13 cellular contexts compared by ENCODE assay signal in the genomic region with DNA sequence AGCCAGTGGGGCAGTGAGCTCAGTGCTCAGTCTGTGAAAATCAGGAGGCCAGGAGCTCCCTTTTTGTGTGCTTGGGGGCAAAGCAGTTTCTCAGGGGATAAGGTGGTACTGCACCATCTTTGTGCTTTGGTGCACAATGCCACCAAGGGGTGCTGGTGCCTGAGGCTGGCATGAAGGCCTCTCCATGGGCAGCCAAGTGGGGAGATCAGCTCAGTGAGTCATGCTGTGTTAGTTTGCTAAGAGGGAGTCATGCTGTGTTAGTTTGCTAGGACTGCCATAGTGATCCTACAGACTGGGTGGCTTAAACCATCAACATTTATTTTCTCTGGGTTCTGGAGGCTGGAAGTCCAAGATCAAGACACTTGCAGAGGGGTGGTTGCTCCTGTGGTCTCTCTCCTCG.
"Had no signal": no experiment of that assay in that cellular context is flagged by ENCODE, and none has a peak within 500 bp of the region (broad histone marks: within the 10 kb centered on the region; RNA-seq: fewer than 3 reads in every experiment).

No MANE protein-coding gene starts in this region.

- DNase-seq: activated effector memory CD4-positive, alpha-beta T cell treated with Interleukin-2 at 50 U/mL for 16 hours; amniotic stem cell; body of pancreas; mammary epithelial cell; naive thymus-derived CD8-positive, alpha-beta T cell; sigmoid colon; stimulated activated CD4-positive, alpha-beta T cell treated with anti-CD3 and anti-CD28 coated beads, Interleukin-2, amount 100 ng/mL, for 24 hours; stimulated activated naive CD4-positive, alpha-beta T cell; substantia nigra had no signal

- ATAC-seq: activated CD4-positive, CD25-positive, alpha-beta regulatory T cell treated with anti-CD3 and anti-CD28 coated beads, Interleukin-2, amount 50 U/mL, for 24 hours; body of pancreas; naive thymus-derived CD8-positive, alpha-beta T cell had no signal

- H3K9me3 ChIP-seq: body of pancreas, sigmoid colon had no signal

- H3K36me3 ChIP-seq: sigmoid colon had no signal

- H3K4me1 Mint-ChIP-seq: activated naive CD4-positive, alpha-beta T cell treated with anti-CD3 and anti-CD28 coated beads, Interleukin-2, amount 50 U/mL, for 24 hours; naive thymus-derived CD8-positive, alpha-beta T cell had no signal

- H3K27me3 ChIP-seq: body of pancreas, sigmoid colon had no signal

- H3K4me3 ChIP-seq: body of pancreas, sigmoid colon had no signal

- H3K4me1 ChIP-seq: body of pancreas, sigmoid colon had no signal

- H3K27ac Mint-ChIP-seq: activated naive CD4-positive, alpha-beta T cell treated with anti-CD3 and anti-CD28 coated beads, Interleukin-2, amount 50 U/mL, for 24 hours; dendritic cell treated with granulocyte-macrophage colony-stimulating factor and Interleukin-4, amounts not matched to agents 40 ng/mL and 50 ng/mL, for 4 days; naive thymus-derived CD8-positive, alpha-beta T cell; type B pancreatic cell had no signal

- H3K4me3 Mint-ChIP-seq: activated naive CD4-positive, alpha-beta T cell treated with anti-CD3 and anti-CD28 coated beads, Interleukin-2, amount 50 U/mL, for 24 hours; dendritic cell treated with granulocyte-macrophage colony-stimulating factor and Interleukin-4, amounts not matched to agents 40 ng/mL and 50 ng/mL, for 4 days; naive thymus-derived CD8-positive, alpha-beta T cell; type B pancreatic cell had no signal

- H3K9me3 Mint-ChIP-seq: activated naive CD4-positive, alpha-beta T cell treated with anti-CD3 and anti-CD28 coated beads, Interleukin-2, amount 50 U/mL, for 24 hours; dendritic cell treated with granulocyte-macrophage colony-stimulating factor and Interleukin-4, amounts not matched to agents 40 ng/mL and 50 ng/mL, for 4 days; naive thymus-derived CD8-positive, alpha-beta T cell had no signal

- H3K36me3 Mint-ChIP-seq: activated naive CD4-positive, alpha-beta T cell treated with anti-CD3 and anti-CD28 coated beads, Interleukin-2, amount 50 U/mL, for 24 hours; naive thymus-derived CD8-positive, alpha-beta T cell; type B pancreatic cell had no signal

- H3K27ac ChIP-seq: body of pancreas, sigmoid colon had no signal
